9 cellular contexts compared by ENCODE assay signal in the genomic region with DNA sequence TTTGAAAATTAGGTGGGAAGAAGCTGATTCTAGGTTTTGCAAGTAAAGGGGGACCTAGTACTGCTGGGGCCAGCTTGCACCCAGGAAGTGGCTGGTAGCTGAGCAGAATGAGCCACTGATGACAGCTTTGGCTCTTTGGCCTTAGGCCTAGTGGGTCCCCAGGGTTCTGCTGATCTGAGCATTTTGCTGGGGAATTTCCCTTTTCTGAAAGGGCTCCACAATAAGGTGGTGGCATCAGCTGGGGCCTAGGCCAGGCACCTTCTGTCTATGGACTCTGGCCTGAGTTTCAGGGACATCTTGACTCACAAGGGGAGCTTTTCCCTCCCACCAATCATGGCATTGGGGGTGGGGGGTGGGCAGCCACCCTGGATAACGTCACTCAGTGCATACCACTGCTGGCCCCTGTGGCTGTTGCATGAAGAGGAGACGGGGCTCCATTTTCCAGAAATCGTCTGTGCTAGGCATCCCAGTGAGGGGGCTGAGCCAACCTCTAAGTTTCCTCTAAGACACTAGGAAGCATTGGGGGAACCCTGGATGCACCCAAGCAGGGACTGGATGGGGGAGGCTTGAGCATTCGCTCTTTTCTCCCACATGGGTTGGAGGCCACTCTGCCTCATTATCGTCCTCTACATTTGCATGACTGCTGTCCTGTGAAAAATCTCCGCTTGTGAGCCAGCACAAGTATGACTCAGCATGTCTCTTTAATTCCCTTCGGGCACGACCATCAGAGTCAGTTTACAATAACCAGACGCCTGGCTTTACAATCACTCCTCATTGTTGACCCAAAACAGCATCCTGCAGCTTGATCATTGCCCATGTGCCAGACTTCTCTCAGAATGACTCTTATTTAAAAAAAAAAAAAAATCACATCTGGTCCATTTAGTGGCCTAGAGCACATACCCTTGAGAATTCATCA.
DNase-seq lines count a peak whose midpoint lies in the region.
"Had no signal": no experiment of that assay in that cellular context is flagged by ENCODE, and none has a peak within 500 bp of the region (broad histone marks: within the 10 kb centered on the region; RNA-seq: fewer than 3 reads in every experiment).

No MANE protein-coding gene starts in this region.

- H3K9me3 Mint-ChIP-seq in CD8-positive, alpha-beta memory T cell = peaks cover 0 to 6% (median 2%) of the 10 kb centered on the region in 5 donors

- peak overlapping the region; percentile 67 for H4K91ac ChIP-seq in trophoblast cell (ENCODE audit: low read depth, low read length)

- H3K4me2 ChIP-seq in trophoblast cell (ENCODE audit: low read length) = peak overlapping the region; percentile 60

- peak overlapping the region; percentile 27 for H4K8ac ChIP-seq in trophoblast cell (ENCODE audit: low read depth, low read length)

- no peak overlapping the region for H3K4ac ChIP-seq in trophoblast cell (ENCODE audit: low read depth, low read length)

- peak overlapping the region; percentile 63 for H2AK5ac ChIP-seq in trophoblast cell (ENCODE audit: low read length)

- H2BK120ac ChIP-seq in trophoblast cell (ENCODE audit: insufficient read depth, low read length, poor library complexity) = peak overlapping the region; percentile 73

- H3K4me3 Mint-ChIP-seq in CD8-positive, alpha-beta memory T cell = no peak overlapping the region

- H3K27me3 Mint-ChIP-seq in CD8-positive, alpha-beta memory T cell = peaks cover 8 to 17% of the 10 kb centered on the region in 2 donors

- POLR2A ChIA-PET in CD8-positive, alpha-beta memory T cell (lab: Charles Lee) = interaction anchor here (0.6 kb wide), 1 partner anchor 10 kb away, joined by 3 read pairs; no protein-coding TSS in a partner anchor

- no CpG with 5 or more reads among the region's 9 CpGs for WGBS in trophoblast cell (ENCODE audit: extremely low coverage, insufficient coverage, insufficient read length)

- peaks cover 11 to 14% of the 10 kb centered on the region in 2 experiments for H3K4me1 ChIP-seq in trophoblast cell (ENCODE audit: control insufficient read depth in 1 of 2, insufficient read depth in 2 of 2, low read length in 2 of 2)
- H3K4me1 ChIP-seq in CD8-positive, alpha-beta memory T cell (ENCODE audit: insufficient read depth, low read length) = no peaks in the 10 kb centered on the region
- H3K4me1 ChIP-seq: pancreas had no signal

- peak overlapping the region; percentile 2 for H3K27ac ChIP-seq in cingulate gyrus (ENCODE audit: low read depth, low read length)
- H3K27ac ChIP-seq in trophoblast cell (ENCODE audit: low read depth, low read length) = peak overlapping the region; percentile 65
- no peak overlapping the region for H3K27ac ChIP-seq in CD8-positive, alpha-beta memory T cell (ENCODE audit: low read depth, low read length)
- H3K27ac ChIP-seq: pancreas had no signal

- peak overlapping the region; percentile 91 for H2BK12ac ChIP-seq in trophoblast cell (ENCODE audit: low read length)

- H3K4me1 Mint-ChIP-seq in CD8-positive, alpha-beta memory T cell = no peaks in the 10 kb centered on the region

- H3K27me3 ChIP-seq in trophoblast cell (ENCODE audit: insufficient read depth, low read length) = no peaks in the 10 kb centered on the region
- no peaks in the 10 kb centered on the region for H3K27me3 ChIP-seq in CD8-positive, alpha-beta memory T cell (ENCODE audit: insufficient read depth, low read length, poor library complexity, severe bottlenecking)
- H3K27me3 ChIP-seq: pancreas had no signal

- H3K27ac Mint-ChIP-seq in CD8-positive, alpha-beta memory T cell = no peak overlapping the region

- H4K12ac ChIP-seq in trophoblast cell (ENCODE audit: low read depth, low read length) = no peak overlapping the region

- H3K36me3 Mint-ChIP-seq in CD8-positive, alpha-beta memory T cell = no peaks in the 10 kb centered on the region

- peak overlapping the region; percentile 74 for H3K18ac ChIP-seq in trophoblast cell (ENCODE audit: low read length)

- H3K9me3 ChIP-seq in trophoblast cell (ENCODE audit: insufficient read depth, low read depth, low read length) = peaks cover 2% of the 10 kb centered on the region
- H3K9me3 ChIP-seq in CD8-positive, alpha-beta memory T cell (ENCODE audit: low read length) = no peaks in the 10 kb centered on the region
- H3K9me3 ChIP-seq: pancreas had no signal

- DNase-seq in NCI-H1694 (lab: John Stamatoyannopoulos, UW) (peak; percentile 3), NCI-H1694 treated with DMSO at 0.1 percent for 48 hours (lab: John Stamatoyannopoulos, UW) (no peak), NCI-H1436 treated with DMSO at 0.1 percent for 48 hours (lab: John Stamatoyannopoulos, UW) (peak; percentile 74), trophoblast cell (peak in 1 of 2 donors; percentile 3), GM19240 (ENCODE audit: insufficient read length, low spot score) (no peak)
- no peak for DNase-seq in CD8-positive, alpha-beta memory T cell
- no peak for DNase-seq in stimulated activated CD4-positive, alpha-beta T cell treated with anti-CD3 and anti-CD28 coated beads, Interleukin-4, amount 100 ng/mL, for 1 hour
- DNase-seq: pancreas had no signal

- peak overlapping the region; percentile 24 for H2BK5ac ChIP-seq in trophoblast cell (ENCODE audit: low read depth, low read length, poor library complexity)

- H3K9ac ChIP-seq in trophoblast cell (ENCODE audit: low read length) = no peak overlapping the region

- no peak overlapping the region for H3K4me3 ChIP-seq in trophoblast cell (ENCODE audit: low read depth, low read length)
- H3K4me3 ChIP-seq in CD8-positive, alpha-beta memory T cell (ENCODE audit: low read length) = no peak overlapping the region
- H3K4me3 ChIP-seq: pancreas had no signal

- CTCF ChIA-PET in CD8-positive, alpha-beta memory T cell (lab: Charles Lee) = no interaction called here

- H2AFZ ChIP-seq in trophoblast cell (ENCODE audit: insufficient read depth, low read length, poor library complexity) = no peak overlapping the region

- H3K79me1 ChIP-seq in trophoblast cell (ENCODE audit: low read length) = peaks cover 9% of the 10 kb centered on the region

- no peaks in the 10 kb centered on the region for H3K36me3 ChIP-seq in trophoblast cell (ENCODE audit: control insufficient read depth in 1 of 2, insufficient read depth in 2 of 2, low read length in 2 of 2)
- no peaks in the 10 kb centered on the region for H3K36me3 ChIP-seq in CD8-positive, alpha-beta memory T cell (ENCODE audit: insufficient read depth, low read length)
- H3K36me3 ChIP-seq: pancreas had no signal

- peak overlapping the region; percentile 5 for H3K14ac ChIP-seq in trophoblast cell (ENCODE audit: low read length)

- no peak overlapping the region for H3K23ac ChIP-seq in trophoblast cell (ENCODE audit: low read length)

- H3K79me2 ChIP-seq in trophoblast cell (ENCODE audit: control insufficient read depth, insufficient read depth, low read length, poor library complexity) = peaks cover 2% of the 10 kb centered on the region

Comparison
In these comparisons a context has a peak if more than half of its experiments do, and no peak if none do; other contexts are left out.
1. DNase-seq: peak in NCI-H1694 (single experiment) and NCI-H1436 treated with DMSO at 0.1 percent for 48 hours (single experiment); none in NCI-H1694 treated with DMSO at 0.1 percent for 48 hours (single experiment), CD8-positive, alpha-beta memory T cell (0 of 5), stimulated activated CD4-positive, alpha-beta T cell treated with anti-CD3 and anti-CD28 coated beads, Interleukin-4, amount 100 ng/mL, for 1 hour (single experiment) and GM19240 (single experiment).